9 cellular contexts compared by ENCODE assay signal in the genomic region with DNA sequence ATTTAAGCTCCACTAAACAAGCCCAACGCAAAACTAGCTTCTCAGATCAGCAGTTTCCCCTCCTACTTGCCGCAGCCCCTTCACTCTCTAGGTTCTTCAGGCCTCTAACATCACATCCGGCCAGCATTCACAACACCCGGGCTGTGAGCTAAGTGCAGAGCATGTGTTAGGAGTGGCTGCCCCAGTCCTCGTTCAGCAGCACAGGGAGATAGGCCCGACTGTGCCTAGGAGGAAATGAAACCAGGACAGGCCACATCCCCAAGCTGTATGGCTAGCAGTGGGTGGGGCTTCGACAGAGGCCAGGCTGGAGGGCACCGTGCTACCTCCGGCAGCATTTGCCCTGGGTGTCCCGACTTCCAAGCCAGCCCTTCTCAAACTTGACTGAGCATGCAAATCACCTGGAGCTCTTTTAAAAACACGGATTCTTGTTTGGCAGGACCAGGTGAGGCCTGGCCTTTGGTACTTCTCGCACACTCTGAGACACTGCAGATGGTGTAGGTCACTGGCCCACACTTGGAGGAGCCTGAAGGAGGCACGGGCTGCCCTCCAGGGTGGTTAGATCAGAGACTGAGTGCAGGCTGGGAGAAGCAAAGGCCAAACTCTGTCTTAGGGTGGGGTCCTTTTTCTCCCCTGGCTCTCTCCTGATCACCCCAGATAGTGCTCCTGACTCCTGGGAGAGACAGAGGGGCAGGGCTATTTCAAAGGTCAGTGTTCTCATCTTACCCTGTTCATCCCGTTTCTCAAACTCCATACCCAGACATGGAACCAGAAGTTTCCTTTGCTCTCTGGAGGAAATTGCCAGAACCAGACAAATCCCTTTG.
A peak's percentile ranks its signal among the peaks of the same experiment; 100 is the strongest.
DNase-seq lines count a peak whose midpoint lies in the region; ATAC-seq and TF ChIP-seq lines count a peak whose summit lies in the region.
"Had no signal": no experiment of that assay in that cellular context is flagged by ENCODE, and none has a peak within 500 bp of the region (broad histone marks: within the 10 kb centered on the region; RNA-seq: fewer than 3 reads in every experiment).

No MANE protein-coding gene starts in this region.

- H3K27me3 ChIP-seq in neural progenitor cell, result no peaks in the 10 kb centered on the region

- H3K36me3 ChIP-seq in neural progenitor cell, result no peaks in the 10 kb centered on the region

- ATAC-seq in GM19351 (IDR thresholded peaks at IDR 0.05; ENCODE audit: unreplicated experiment), result peak; percentile 99
- peak; percentile 96 for ATAC-seq in HG03095 (IDR thresholded peaks at IDR 0.05; ENCODE audit: unreplicated experiment)
- peak; percentile 30 for ATAC-seq in activated CD8-positive, alpha-beta T cell treated with anti-CD3 and anti-CD28 coated beads, Interleukin-2, amount 10 ng/mL, durations not matched to agents 7 days and 5 days

- H3F3A ChIP-seq in neural progenitor cell (ENCODE audit: low read depth), result no peaks in the 10 kb centered on the region

- no peak overlapping the region for H2AFZ ChIP-seq in neural progenitor cell (replicated peaks)

- no peak overlapping the region for H3K9ac ChIP-seq in neural progenitor cell
- H3K9ac ChIP-seq: KMS-11 had no signal

- H4K20me1 ChIP-seq in neural progenitor cell (ENCODE audit: low read depth), result peaks cover 4% of the 10 kb centered on the region

- H3K4me2 ChIP-seq in neural progenitor cell, result no peak overlapping the region
- H3K4me2 ChIP-seq: KMS-11 had no signal

- no peaks in the 10 kb centered on the region for H3K27me3 Mint-ChIP-seq in activated CD8-positive, alpha-beta T cell treated with anti-CD3 and anti-CD28 coated beads, Interleukin-2, amount 10 ng/mL, durations not matched to agents 7 days and 5 days (ENCODE audit: low read depth)
- peaks cover 2% of the 10 kb centered on the region for H3K27me3 Mint-ChIP-seq in neural progenitor cell (ENCODE audit: insufficient read depth, low read depth)

- no peak for TF ChIP-seq CTCF in neural progenitor cell (IDR thresholded peaks at IDR 0.05)

- H3K27ac ChIP-seq in neural progenitor cell, result no peak overlapping the region
- H3K27ac ChIP-seq: KMS-11 had no signal

- DNase-seq in activated CD8-positive, alpha-beta T cell treated with anti-CD3 and anti-CD28 coated beads, Interleukin-2, amount 10 ng/mL, durations not matched to agents 7 days and 5 days, result no peak
- DNase-seq in neural progenitor cell (ENCODE audit: low spot score) (no peak), NCI-H774 (lab: John Stamatoyannopoulos, UW) (no peak), NCI-H128 (lab: John Stamatoyannopoulos, UW; ENCODE audit: unreplicated experiment) (no peak), NCI-H1694 (lab: John Stamatoyannopoulos, UW) (no peak), RKO (ENCODE audit: low spot score) (no peak)

- no peak overlapping the region for H3K4me3 ChIP-seq in neural progenitor cell

- H3K27ac Mint-ChIP-seq in activated CD8-positive, alpha-beta T cell treated with anti-CD3 and anti-CD28 coated beads, Interleukin-2, amount 10 ng/mL, durations not matched to agents 7 days and 5 days, result no peak overlapping the region
- peak overlapping the region; percentile 17 for H3K27ac Mint-ChIP-seq in neural progenitor cell

- H3K79me2 ChIP-seq in neural progenitor cell (ENCODE audit: low read depth), result peaks cover 15% of the 10 kb centered on the region

- no peaks in the 10 kb centered on the region for H3K36me3 Mint-ChIP-seq in activated CD8-positive, alpha-beta T cell treated with anti-CD3 and anti-CD28 coated beads, Interleukin-2, amount 10 ng/mL, durations not matched to agents 7 days and 5 days (ENCODE audit: low read depth)
- H3K36me3 Mint-ChIP-seq in neural progenitor cell, result peaks cover 35% of the 10 kb centered on the region

- CTCF ChIA-PET in activated CD8-positive, alpha-beta T cell treated with anti-CD3 and anti-CD28 coated beads, Interleukin-2, amount 10 ng/mL, durations not matched to agents 7 days and 5 days (lab: Charles Lee), result interaction anchor here (0.8 kb wide), 1 partner anchor 17 kb away, joined by 4 read pairs; no protein-coding TSS in a partner anchor

- peaks cover 14% of the 10 kb centered on the region for H3K4me1 ChIP-seq in neural progenitor cell

- H3K9me3 Mint-ChIP-seq in activated CD8-positive, alpha-beta T cell treated with anti-CD3 and anti-CD28 coated beads, Interleukin-2, amount 10 ng/mL, durations not matched to agents 7 days and 5 days (ENCODE audit: insufficient read depth), result no peaks in the 10 kb centered on the region
- H3K9me3 Mint-ChIP-seq in neural progenitor cell, result peaks cover 3% of the 10 kb centered on the region

- H3K9me3 ChIP-seq in neural progenitor cell (ENCODE audit: low read depth), result no peaks in the 10 kb centered on the region

- POLR2A ChIA-PET in activated CD8-positive, alpha-beta T cell treated with anti-CD3 and anti-CD28 coated beads, Interleukin-2, amount 10 ng/mL, durations not matched to agents 7 days and 5 days (lab: Charles Lee), result no interaction called here

- H3K4me3 Mint-ChIP-seq in activated CD8-positive, alpha-beta T cell treated with anti-CD3 and anti-CD28 coated beads, Interleukin-2, amount 10 ng/mL, durations not matched to agents 7 days and 5 days, result no peak overlapping the region
- no peak overlapping the region for H3K4me3 Mint-ChIP-seq in neural progenitor cell

- H3K4me1 Mint-ChIP-seq in activated CD8-positive, alpha-beta T cell treated with anti-CD3 and anti-CD28 coated beads, Interleukin-2, amount 10 ng/mL, durations not matched to agents 7 days and 5 days (ENCODE audit: low read depth), result peaks cover 3% of the 10 kb centered on the region
- H3K4me1 Mint-ChIP-seq in neural progenitor cell, result peaks cover 31% of the 10 kb centered on the region

Comparison
In these comparisons a context has a peak if more than half of its experiments do, and no peak if none do; other contexts are left out.
1. ATAC-seq: peak in every context shown above with its lines; median percentile 99 in GM19351; 96 in HG03095; 30 in activated CD8-positive, alpha-beta T cell treated with anti-CD3 and anti-CD28 coated beads, Interleukin-2, amount 10 ng/mL, durations not matched to agents 7 days and 5 days.